In genomic region chr9:63385479-63385878, GRCh38 we compare ENCODE assay signal across 7 cellular contexts.
A peak's percentile ranks its signal among the peaks of the same experiment; 100 is the strongest.
DNase-seq lines count a peak whose midpoint lies in the region; FAIRE-seq and TF ChIP-seq lines count a peak whose summit lies in the region.
"Not testable (repeated sequence)": the region's sequence is repeated elsewhere in the genome, so short reads cannot be mapped to it uniquely, and the experiment has no call there.

No MANE protein-coding gene starts in this region.

- H3K9me2 ChIP-seq in hepatocyte (replicated peaks; ENCODE audit: insufficient read depth): not testable (repeated sequence)

- H2BK5ac ChIP-seq in mesendoderm (ENCODE audit: low read length); trophoblast cell (ENCODE audit: low read depth, low read length, poor library complexity): not testable (repeated sequence)

- CTCF ChIA-PET in activated CD4-positive, alpha-beta memory T cell treated with anti-CD3 and anti-CD28 coated beads for 36 hours (lab: Charles Lee): not testable (repeated sequence)

- H3K36me3 ChIP-seq in HUES64 (ENCODE audit: insufficient read depth, low read length); astrocyte (ENCODE audit: insufficient read depth, low read length); endodermal cell (ENCODE audit: control insufficient read depth, insufficient read depth, low read length); hepatocyte (replicated peaks; ENCODE audit: insufficient read depth, low read depth); mesendoderm (ENCODE audit: control insufficient read depth, insufficient read depth, low read length); trophoblast cell (ENCODE audit: control insufficient read depth in 1 of 2, insufficient read depth in 2 of 2, low read length in 2 of 2): not testable (repeated sequence)

- H3K4me1 Mint-ChIP-seq in activated CD4-positive, alpha-beta memory T cell treated with anti-CD3 and anti-CD28 coated beads for 36 hours (ENCODE audit: low read depth); astrocyte (ENCODE audit: low read depth, unreplicated experiment); endodermal cell: not testable (repeated sequence)

- not testable (repeated sequence) for H3K27ac ChIP-seq in HUES64 (ENCODE audit: low read depth, low read length); astrocyte (ENCODE audit: low read depth, low read length); endodermal cell (ENCODE audit: low read depth, low read length); hepatocyte; mesendoderm (ENCODE audit: low read depth, low read length); trophoblast cell (ENCODE audit: low read depth, low read length)

- not testable (repeated sequence) for H3K27me3 ChIP-seq in HUES64 (ENCODE audit: insufficient read depth, low read length); astrocyte (ENCODE audit: insufficient read depth, low read length); endodermal cell (ENCODE audit: control insufficient read depth, insufficient read depth, low read length, poor library complexity, severe bottlenecking); hepatocyte; mesendoderm (ENCODE audit: insufficient read depth, low read length, poor library complexity); trophoblast cell (ENCODE audit: insufficient read depth, low read length)

- not testable (repeated sequence) for H3K79me2 ChIP-seq in astrocyte (ENCODE audit: insufficient read depth, low read length); hepatocyte; mesendoderm (ENCODE audit: control insufficient read depth, insufficient read depth, low read length); trophoblast cell (ENCODE audit: control insufficient read depth, insufficient read depth, low read length, poor library complexity)

- H3K9ac ChIP-seq in HUES64 (ENCODE audit: low read depth, low read length); astrocyte (ENCODE audit: low read length); endodermal cell (ENCODE audit: extremely low read depth, low read length, poor library complexity, severe bottlenecking); mesendoderm (ENCODE audit: low read length); trophoblast cell (ENCODE audit: low read length): not testable (repeated sequence)

- H3K27me3 Mint-ChIP-seq in activated CD4-positive, alpha-beta memory T cell treated with anti-CD3 and anti-CD28 coated beads for 36 hours; astrocyte (ENCODE audit: low read depth, unreplicated experiment); endodermal cell (ENCODE audit: insufficient read depth): not testable (repeated sequence)

- not testable (repeated sequence) for H3K18ac ChIP-seq in mesendoderm (ENCODE audit: low read length); trophoblast cell (ENCODE audit: low read length)

- not testable (repeated sequence) for H3K4me2 ChIP-seq in astrocyte (ENCODE audit: low read length); mesendoderm (ENCODE audit: low read length); trophoblast cell (ENCODE audit: low read length)
- H3K4me2 ChIP-seq in hepatocyte: peak overlapping the region; percentile 62

- not testable (repeated sequence) for H2BK15ac ChIP-seq in mesendoderm (replicated peaks; ENCODE audit: low read depth)

- not testable (repeated sequence) for H2AFZ ChIP-seq in astrocyte (ENCODE audit: low read depth, low read length); hepatocyte; trophoblast cell (ENCODE audit: insufficient read depth, low read length, poor library complexity)

- H3K4me3 Mint-ChIP-seq in activated CD4-positive, alpha-beta memory T cell treated with anti-CD3 and anti-CD28 coated beads for 36 hours: peak overlapping the region; percentile 57
- peak overlapping the region; percentile 89 for H3K4me3 Mint-ChIP-seq in astrocyte (ENCODE audit: unreplicated experiment)
- peak overlapping the region; percentile 65 for H3K4me3 Mint-ChIP-seq in endodermal cell

- not testable (repeated sequence) for H2AK5ac ChIP-seq in mesendoderm (ENCODE audit: low read length); trophoblast cell (ENCODE audit: low read length)

- not testable (repeated sequence) for H3K79me1 ChIP-seq in mesendoderm (ENCODE audit: low read length); trophoblast cell (ENCODE audit: low read length)

- not testable (repeated sequence) for H3K27ac Mint-ChIP-seq in activated CD4-positive, alpha-beta memory T cell treated with anti-CD3 and anti-CD28 coated beads for 36 hours; astrocyte (ENCODE audit: unreplicated experiment); endodermal cell

- DNase-seq in activated CD4-positive, alpha-beta memory T cell treated with anti-CD3 and anti-CD28 coated beads for 36 hours: peak; percentile 8
- DNase-seq in astrocyte (ENCODE audit: low read depth): not testable (repeated sequence)
- DNase-seq in endodermal cell: peak; percentile 45
- peak; percentile 1 for DNase-seq in hepatocyte (ENCODE audit: low spot score)
- DNase-seq in mesendoderm: peak; percentile 15
- DNase-seq in trophoblast cell: peak in 1 of 2 donors; percentile 3

- not testable (repeated sequence) for H3K14ac ChIP-seq in trophoblast cell (ENCODE audit: low read length)

- WGBS in HUES64: 1% methylated on average over 12 of the region's 28 CpGs
- 2% methylated on average over 14 of the region's 28 CpGs; no CpG with 5 or more reads in 1 of the 2 experiments for WGBS in endodermal cell (ENCODE audit: insufficient coverage in 1 of 2, insufficient read length in 1 of 2), 2 experiments
- WGBS in hepatocyte (ENCODE audit: low lambda C conversion rate, missing lambda C conversion rate): 24% methylated on average over 9 of the region's 28 CpGs
- no CpG with 5 or more reads among the region's 28 CpGs for WGBS in mesendoderm (ENCODE audit: extremely low coverage, insufficient coverage, low lambda C conversion rate)
- no CpG with 5 or more reads among the region's 28 CpGs for WGBS in trophoblast cell (ENCODE audit: extremely low coverage, insufficient coverage, insufficient read length)

- H3K36me3 Mint-ChIP-seq in activated CD4-positive, alpha-beta memory T cell treated with anti-CD3 and anti-CD28 coated beads for 36 hours; astrocyte (ENCODE audit: low read depth, unreplicated experiment); endodermal cell (ENCODE audit: low read depth): not testable (repeated sequence)

- TF ChIP-seq CTCF in astrocyte (IDR thresholded peaks at IDR 0.05; ENCODE audit: insufficient read depth, low read depth, low read length); endodermal cell (conservative IDR thresholded peaks at IDR 0.05); hepatocyte (IDR thresholded peaks at IDR 0.05; ENCODE audit: poor library complexity): not testable (repeated sequence)

- peak overlapping the region; percentile 7 for H3K56ac ChIP-seq in mesendoderm (ENCODE audit: low read length)

- not testable (repeated sequence) for H4K12ac ChIP-seq in trophoblast cell (ENCODE audit: low read depth, low read length)

- FAIRE-seq in astrocyte (lab: Jason Lieb, UNC): not testable (repeated sequence)

- H4K5ac ChIP-seq in mesendoderm (ENCODE audit: low read length): not testable (repeated sequence)

- not testable (repeated sequence) for H3K23ac ChIP-seq in mesendoderm (ENCODE audit: low read length); trophoblast cell (ENCODE audit: low read length)

- not testable (repeated sequence) for H3K4me1 ChIP-seq in HUES64 (ENCODE audit: insufficient read depth, low read length); astrocyte (ENCODE audit: insufficient read depth, low read length); endodermal cell (ENCODE audit: control insufficient read depth, insufficient read depth, low read length); hepatocyte (ENCODE audit: insufficient read depth); mesendoderm (ENCODE audit: control insufficient read depth, low read depth, low read length); trophoblast cell (ENCODE audit: control insufficient read depth in 1 of 2, insufficient read depth in 2 of 2, low read length in 2 of 2)

- not testable (repeated sequence) for H4K91ac ChIP-seq in trophoblast cell (ENCODE audit: low read depth, low read length)

- H3K4me3 ChIP-seq in HUES64 (ENCODE audit: low read length): peak overlapping the region; percentile 40
- H3K4me3 ChIP-seq in astrocyte (ENCODE audit: insufficient read depth, low read depth, low read length); endodermal cell (ENCODE audit: low read length); hepatocyte; mesendoderm (ENCODE audit: low read length): not testable (repeated sequence)
- H3K4me3 ChIP-seq in trophoblast cell (ENCODE audit: low read depth, low read length): peak overlapping the region; percentile 61

- H2BK120ac ChIP-seq in mesendoderm (ENCODE audit: low read depth, low read length); trophoblast cell (ENCODE audit: insufficient read depth, low read length, poor library complexity): not testable (repeated sequence)

- not testable (repeated sequence) for H2BK12ac ChIP-seq in trophoblast cell (ENCODE audit: low read length)

- not testable (repeated sequence) for H3K9me3 ChIP-seq in HUES64 (ENCODE audit: insufficient read depth, low read depth, low read length); astrocyte (ENCODE audit: insufficient read depth, low read depth, low read length); endodermal cell (ENCODE audit: control insufficient read depth, low read length); hepatocyte (ENCODE audit: low read depth); trophoblast cell (ENCODE audit: insufficient read depth, low read depth, low read length)

- H4K8ac ChIP-seq in mesendoderm (ENCODE audit: low read depth, low read length); trophoblast cell (ENCODE audit: low read depth, low read length): not testable (repeated sequence)

- not testable (repeated sequence) for H3K9me3 Mint-ChIP-seq in activated CD4-positive, alpha-beta memory T cell treated with anti-CD3 and anti-CD28 coated beads for 36 hours; astrocyte (ENCODE audit: unreplicated experiment); endodermal cell

- intact Hi-C loops in activated CD4-positive, alpha-beta memory T cell treated with anti-CD3 and anti-CD28 coated beads for 36 hours (cut with micrococcal nuclease): not testable (repeated sequence)

- H4K20me1 ChIP-seq in astrocyte (ENCODE audit: insufficient read depth, low read length); hepatocyte (ENCODE audit: insufficient read depth, poor library complexity, severe bottlenecking): not testable (repeated sequence)

- H3K4ac ChIP-seq in mesendoderm (ENCODE audit: low read depth, low read length); trophoblast cell (ENCODE audit: low read depth, low read length): not testable (repeated sequence)

- POLR2A ChIA-PET in activated CD4-positive, alpha-beta memory T cell treated with anti-CD3 and anti-CD28 coated beads for 36 hours (lab: Charles Lee): not testable (repeated sequence)
